1 cellular context compared by ENCODE assay signal in genomic region chr10:5684318-5684970, GRCh38.
TF ChIP-seq lines count a peak whose summit lies in the region.

Gene TASOR2, plus strand, starts transcription at chr10:5684838. Its CDS starts 35,805 bp downstream, at chr10:5720643.

TF ChIP-seq in K562, 482 proteins besides CTCF, POLR2A, EP300 and RAD21 (continued from another document and continues in another):
- peak; percentile 85 for TF ChIP-seq TSHZ1 (CRISPR knock-in tag; IDR thresholded peaks at IDR 0.05)
- TF ChIP-seq HIVEP1 (CRISPR knock-in tag; IDR thresholded peaks at IDR 0.05), result peak; percentile 80
- TF ChIP-seq NFXL1 (CRISPR knock-in tag; IDR thresholded peaks at IDR 0.05), result 0 out of 2 replicates have a peak, but pooled peaks have one; percentile 42
- peak; percentile 70 to 91 for TF ChIP-seq TEAD1 (CRISPR knock-in tag; IDR thresholded peaks at IDR 0.05)
- peak; percentile 91 for TF ChIP-seq RNF2 (IDR thresholded peaks at IDR 0.05)
- TF ChIP-seq FOXP1 (CRISPR knock-in tag; IDR thresholded peaks at IDR 0.05), result peak; percentile 99
- peak; percentile 94 for TF ChIP-seq TFAP4 (CRISPR knock-in tag; IDR thresholded peaks at IDR 0.05; ENCODE audit: borderline replicate concordance)
- TF ChIP-seq STAT6 (CRISPR knock-in tag; IDR thresholded peaks at IDR 0.05), result no peak
- 0 out of 2 replicates have a peak, but pooled peaks have one; percentile 65 for TF ChIP-seq ARID3B (CRISPR knock-in tag; IDR thresholded peaks at IDR 0.05; ENCODE audit: borderline replicate concordance)
- TF ChIP-seq TGIF2 (CRISPR knock-in tag; IDR thresholded peaks at IDR 0.05), result peak; percentile 87; the same call in 1 of the 2 replicates
- TF ChIP-seq ZBTB40 (IDR thresholded peaks at IDR 0.05), result peak; percentile 89
- TF ChIP-seq ZBTB40 (CRISPR knock-in tag; IDR thresholded peaks at IDR 0.05), result peak; percentile 67
- peak; percentile 51; the same call in 1 of the 2 replicates for TF ChIP-seq NBN (IDR thresholded peaks at IDR 0.05; ENCODE audit: low read depth)
- TF ChIP-seq HNRNPLL (IDR thresholded peaks at IDR 0.05; ENCODE audit: low read depth, low read length, poor library complexity, severe bottlenecking), result peak; percentile 70
- peak; percentile 62; the same call in 1 of the 2 replicates for TF ChIP-seq EHMT2 (IDR thresholded peaks at IDR 0.05)
- TF ChIP-seq CCAR2 (IDR thresholded peaks at IDR 0.05; ENCODE audit: low read depth, low read length), result no peak
- peak; percentile 57; the same call in 1 of the 2 replicates for TF ChIP-seq ATF4 (CRISPR knock-in tag; IDR thresholded peaks at IDR 0.05)
- TF ChIP-seq SIN3A (IDR thresholded peaks at IDR 0.05; ENCODE audit: borderline replicate concordance in 2 of 2, control insufficient read depth in 1 of 2, low read depth in 2 of 2, low read length in 2 of 2), result 0 out of 4 replicates have a peak, but pooled peaks of 1 of the 2 experiments have one; percentile 63
- peak in 1 of 3 experiments; percentile 26 for TF ChIP-seq YY1 (IDR thresholded peaks at IDR 0.05; ENCODE audit: borderline replicate concordance in 1 of 3, control insufficient read depth in 1 of 3, extremely low read depth in 1 of 3, insufficient read depth in 3 of 3, insufficient read length in 1 of 3, insufficient replicate concordance in 2 of 3, low read depth in 1 of 3, low read length in 2 of 3)
- 0 out of 2 replicates have a peak, but pooled peaks have one; percentile 66 for TF ChIP-seq TCFL5 (CRISPR knock-in tag; conservative IDR thresholded peaks at IDR 0.05)
- peak; percentile 67 for TF ChIP-seq MBD1 (CRISPR knock-in tag; IDR thresholded peaks at IDR 0.05)
- TF ChIP-seq PKNOX1 (IDR thresholded peaks at IDR 0.05), result peak; percentile 68
- peak; percentile 34 for TF ChIP-seq BHLHE40 (IDR thresholded peaks at IDR 0.05; ENCODE audit: low read length)
- peak; percentile 3 for TF ChIP-seq RBM22 (IDR thresholded peaks at IDR 0.05; ENCODE audit: low read depth, low read length, poor library complexity, severe bottlenecking)
- no peak for TF ChIP-seq TAF15 (IDR thresholded peaks at IDR 0.05; ENCODE audit: low read depth, low read length)
- no peak for TF ChIP-seq E4F1 (CRISPR knock-in tag; IDR thresholded peaks at IDR 0.05; ENCODE audit: borderline replicate concordance)
